In genomic region chr18:63422862-63423304, GRCh38 we compare ENCODE assay signal across 8 cellular contexts. TPM values are rescaled to one million over a fixed set of nuclear protein-coding genes. Genes with fewer than 3 reads are reported as not detected.
A peak's percentile ranks its signal among the peaks of the same experiment; 100 is the strongest.
DNase-seq lines count a peak whose midpoint lies in the region; ATAC-seq, FAIRE-seq and TF ChIP-seq lines count a peak whose summit lies in the region.

No MANE protein-coding gene starts in this region.

- H3K4me1 Mint-ChIP-seq in endodermal cell: peaks cover 13% of the 10 kb centered on the region
- H3K4me1 Mint-ChIP-seq in natural killer cell treated with Interleukin-12 subunit alpha and Interleukin-12 subunit beta and Interleukin-15 and Interleukin-18, amount 100 ng/mL, for 72 hours (ENCODE audit: low read depth in 2 of 2): peaks cover 16 to 29% of the 10 kb centered on the region in 2 donors

- H3K9me3 Mint-ChIP-seq in endodermal cell: no peaks in the 10 kb centered on the region
- peaks cover 3% of the 10 kb centered on the region for H3K9me3 Mint-ChIP-seq in natural killer cell treated with Interleukin-12 subunit alpha and Interleukin-12 subunit beta and Interleukin-15 and Interleukin-18, amount 100 ng/mL, for 72 hours

- H2AFZ ChIP-seq in OCI-LY1 (ENCODE audit: low read length): no peak overlapping the region

- peaks cover 13% of the 10 kb centered on the region for H3K36me3 Mint-ChIP-seq in endodermal cell (ENCODE audit: low read depth)
- no peaks in the 10 kb centered on the region for H3K36me3 Mint-ChIP-seq in natural killer cell treated with Interleukin-12 subunit alpha and Interleukin-12 subunit beta and Interleukin-15 and Interleukin-18, amount 100 ng/mL, for 72 hours

- H3K27me3 ChIP-seq in OCI-LY1 (ENCODE audit: insufficient read depth, low read length): peaks cover 5% of the 10 kb centered on the region; the same call in 1 of the 2 replicates
- H3K27me3 ChIP-seq in endodermal cell (ENCODE audit: control insufficient read depth, insufficient read depth, low read length, poor library complexity, severe bottlenecking): no peaks in the 10 kb centered on the region

- H3K4me1 ChIP-seq in OCI-LY1 (ENCODE audit: insufficient read depth, low read length, severe bottlenecking): peaks cover 21% of the 10 kb centered on the region
- no peaks in the 10 kb centered on the region for H3K4me1 ChIP-seq in endodermal cell (ENCODE audit: control insufficient read depth, insufficient read depth, low read length)

- ATAC-seq in natural killer cell treated with Interleukin-12 subunit alpha and Interleukin-12 subunit beta and Interleukin-15 and Interleukin-18, amount 100 ng/mL, for 72 hours: peak; percentile 57 to 62

- no peak for TF ChIP-seq CTCF in HFF-Myc (IDR thresholded peaks at IDR 0.05; ENCODE audit: low read depth, low read length, missing control alignments)
- TF ChIP-seq CTCF in OCI-LY1 (IDR thresholded peaks at IDR 0.05; ENCODE audit: low read length): peak; percentile 14; the same call in 1 of the 2 replicates
- peak; percentile 40 for TF ChIP-seq CTCF in endodermal cell (conservative IDR thresholded peaks at IDR 0.05)

- peak overlapping the region; percentile 86 for H3K9ac ChIP-seq in OCI-LY1 (ENCODE audit: low read length)
- H3K9ac ChIP-seq in endodermal cell (ENCODE audit: extremely low read depth, low read length, poor library complexity, severe bottlenecking): peak overlapping the region; percentile 88

- no peaks in the 10 kb centered on the region for H3K27me3 Mint-ChIP-seq in endodermal cell (ENCODE audit: insufficient read depth)
- H3K27me3 Mint-ChIP-seq in natural killer cell treated with Interleukin-12 subunit alpha and Interleukin-12 subunit beta and Interleukin-15 and Interleukin-18, amount 100 ng/mL, for 72 hours: peaks cover 0 to 6% of the 10 kb centered on the region in 2 donors

- H3K4me2 ChIP-seq in OCI-LY1 (ENCODE audit: low read length): peak overlapping the region; percentile 83

- H3K36me3 ChIP-seq in OCI-LY1 (ENCODE audit: insufficient read depth, low read length) (peaks cover 23% of the 10 kb centered on the region), endodermal cell (ENCODE audit: control insufficient read depth, insufficient read depth, low read length) (peaks cover 15% of the 10 kb centered on the region)

- H3K4me3 ChIP-seq in HFF-Myc (replicated peaks; ENCODE audit: low read depth, low read length) (peak overlapping the region; percentile 83), OCI-LY1 (ENCODE audit: low read depth, low read length, poor library complexity, severe bottlenecking) (peak overlapping the region; percentile 86), endodermal cell (ENCODE audit: low read length) (peak overlapping the region; percentile 87)

- no peak for FAIRE-seq in frontal cortex (lab: Jason Lieb, UNC)

- WGBS in endodermal cell (ENCODE audit: insufficient coverage in 1 of 2, insufficient read length in 1 of 2), 2 experiments: 5 to 25% methylated on average over 4 to 27 of the region's 27 CpGs

- no peaks in the 10 kb centered on the region for H3K9me2 ChIP-seq in OCI-LY1 (ENCODE audit: low read depth, low read length)

- no peaks in the 10 kb centered on the region for H3F3A ChIP-seq in OCI-LY1 (ENCODE audit: insufficient read depth, low read length)

- H3K9me3 ChIP-seq in OCI-LY1 (ENCODE audit: low read length) (no peaks in the 10 kb centered on the region), endodermal cell (ENCODE audit: control insufficient read depth, low read length) (no peaks in the 10 kb centered on the region)

- H3K27ac ChIP-seq in OCI-LY1 (ENCODE audit: low read depth, low read length, poor library complexity, severe bottlenecking) (peak overlapping the region; percentile 30), endodermal cell (ENCODE audit: low read depth, low read length) (peak overlapping the region; percentile 84)

- peak overlapping the region; percentile 99 for H3K27ac Mint-ChIP-seq in endodermal cell
- H3K27ac Mint-ChIP-seq in natural killer cell treated with Interleukin-12 subunit alpha and Interleukin-12 subunit beta and Interleukin-15 and Interleukin-18, amount 100 ng/mL, for 72 hours: peak overlapping the region; percentile 88 to 95

- H3K79me2 ChIP-seq in OCI-LY1 (ENCODE audit: insufficient read depth, low read length): peaks cover 28% of the 10 kb centered on the region

- H3K4me3 Mint-ChIP-seq in endodermal cell: peak overlapping the region; percentile 99
- H3K4me3 Mint-ChIP-seq in natural killer cell treated with Interleukin-12 subunit alpha and Interleukin-12 subunit beta and Interleukin-15 and Interleukin-18, amount 100 ng/mL, for 72 hours: peak overlapping the region; percentile 85

- H4K20me1 ChIP-seq in OCI-LY1 (ENCODE audit: insufficient read depth, low read length): no peaks in the 10 kb centered on the region

- DNase-seq in NCI-H2196 treated with DMSO at 0.1 percent for 48 hours (lab: John Stamatoyannopoulos, UW; ENCODE audit: unreplicated experiment) (peak; percentile 33), NCI-H2196 (lab: John Stamatoyannopoulos, UW; ENCODE audit: unreplicated experiment) (no peak), HFF-Myc (ENCODE audit: extremely low read depth, low read depth) (no peak), endodermal cell (no peak), frontal cortex (ENCODE audit: low spot score in 2 of 2) (no peak), pons (ENCODE audit: low spot score) (no peak)
- DNase-seq in natural killer cell treated with Interleukin-12 subunit alpha and Interleukin-12 subunit beta and Interleukin-15 and Interleukin-18, amount 100 ng/mL, for 72 hours (ENCODE audit: low spot score): no peak

RNA-seq across cellular contexts. Expression of gene VPS4B, which starts 0.6 kb away (rescaled TPM):
- total RNA-seq in endodermal cell: 10 to 100 TPM; 44.7 to 46.1 TPM
- polyA plus RNA-seq in endodermal cell (2013, experiment 1 of 2): 23.7 TPM
- 22.8 TPM for polyA plus RNA-seq in endodermal cell (2013, experiment 2 of 2)
- 10 to 100 TPM; 66.7 to 86.5 TPM for total RNA-seq in natural killer cell treated with Interleukin-12 subunit alpha and Interleukin-12 subunit beta and Interleukin-15 and Interleukin-18, amount 100 ng/mL, for 72 hours
- total RNA-seq in frontal cortex: 40.8 TPM

RNA-seq across cellular contexts. Expression of gene SERPINB5, which starts 53.9 kb away (rescaled TPM):
- 1 to 10 TPM in 1 of 2 donors, not detected in 1; 3.3 TPM for total RNA-seq in endodermal cell
- not detected for polyA plus RNA-seq in endodermal cell (2013, experiment 1 of 2)
- polyA plus RNA-seq in endodermal cell (2013, experiment 2 of 2): not detected
- not detected for total RNA-seq in natural killer cell treated with Interleukin-12 subunit alpha and Interleukin-12 subunit beta and Interleukin-15 and Interleukin-18, amount 100 ng/mL, for 72 hours
- under 0.01 TPM for total RNA-seq in frontal cortex

RNA-seq across cellular contexts. Expression of gene KDSR, which starts 55.9 kb away (rescaled TPM):
- 10 to 100 TPM; 39.3 to 51.0 TPM for total RNA-seq in endodermal cell
- polyA plus RNA-seq in endodermal cell (2013, experiment 1 of 2): 35.0 TPM
- polyA plus RNA-seq in endodermal cell (2013, experiment 2 of 2): 33.0 TPM
- 10 to 100 TPM; 21.4 to 38.5 TPM for total RNA-seq in natural killer cell treated with Interleukin-12 subunit alpha and Interleukin-12 subunit beta and Interleukin-15 and Interleukin-18, amount 100 ng/mL, for 72 hours
- total RNA-seq in frontal cortex: 12.2 TPM
